Comparison of ENCODE assay signal across 1 cellular context in the genomic region with DNA sequence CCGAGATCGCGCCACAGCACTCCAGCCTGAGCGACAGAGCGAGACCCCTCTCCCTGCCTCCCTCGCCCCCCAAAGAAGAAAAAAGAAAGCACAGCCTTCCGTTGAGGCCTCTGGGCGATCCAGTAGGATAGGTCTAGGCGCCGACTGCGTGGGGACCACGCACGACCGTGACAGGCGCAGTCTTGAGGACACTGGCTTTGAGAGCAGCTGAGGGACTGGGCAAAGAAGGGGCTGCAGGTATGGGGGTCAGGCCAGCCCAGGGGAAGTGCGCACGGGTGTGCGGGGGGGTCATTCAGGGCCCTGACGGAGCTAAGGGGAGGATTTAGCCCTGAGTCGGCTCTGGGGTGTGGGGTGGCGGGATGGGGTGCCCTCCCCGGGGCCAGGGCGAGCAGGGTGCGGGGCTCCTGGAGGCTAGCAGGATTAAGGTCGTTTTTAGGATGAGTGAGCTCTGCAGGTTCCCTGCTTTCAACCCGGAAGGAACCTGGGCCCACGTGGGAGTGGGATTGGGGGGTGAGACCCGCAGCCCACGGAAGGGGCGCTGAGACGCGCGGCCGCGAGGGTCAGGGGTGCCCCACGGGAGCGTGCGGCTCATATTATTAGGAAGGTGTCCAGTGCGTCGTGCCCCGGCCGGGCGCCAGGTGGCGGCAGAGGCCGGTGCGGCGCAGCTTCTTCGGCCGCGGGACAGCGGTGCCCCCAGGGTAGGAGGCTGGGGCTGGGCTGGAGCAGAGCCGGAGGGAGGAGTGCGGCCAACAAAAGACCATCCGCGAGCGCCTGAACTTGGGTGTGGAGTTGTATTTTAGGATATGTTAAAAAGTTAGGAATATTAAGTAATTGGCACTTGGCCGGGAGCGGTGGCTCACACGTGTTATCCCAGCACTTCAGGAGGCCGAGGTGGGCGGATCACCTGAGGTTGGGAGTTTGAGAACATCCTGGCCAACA.
TF ChIP-seq lines count a peak whose summit lies in the region.

No MANE protein-coding gene starts in this region.

TF ChIP-seq in K562, 482 proteins besides CTCF, POLR2A, EP300 and RAD21:
- TF ChIP-seq SMC3 (conservative IDR thresholded peaks at IDR 0.05; ENCODE audit: insufficient read depth, low read depth, low read length) (peak; percentile 50; the same call in 1 of the 2 replicates), MAZ (CRISPR knock-in tag; conservative IDR thresholded peaks at IDR 0.05 in 1 of 2, IDR thresholded peaks at IDR 0.05 in 1 of 2) (peak in 1 of 2 experiments; percentile 31; a peak in 1 of 4 replicates), KHSRP (IDR thresholded peaks at IDR 0.05) (no peak), CTBP1 (IDR thresholded peaks at IDR 0.05; ENCODE audit: borderline replicate concordance) (no peak), STAG1 (CRISPR knock-in tag; IDR thresholded peaks at IDR 0.05; ENCODE audit: borderline replicate concordance) (peak; percentile 56; the same call in 1 of the 2 replicates), CEBPG (CRISPR knock-in tag; IDR thresholded peaks at IDR 0.05) (no peak), CEBPG (tag; conservative IDR thresholded peaks at IDR 0.05 in 1 of 2, IDR thresholded peaks at IDR 0.05 in 1 of 2) (no peak), SLC30A9 (CRISPR knock-in tag; IDR thresholded peaks at IDR 0.05) (no peak), SAFB (IDR thresholded peaks at IDR 0.05; ENCODE audit: borderline replicate concordance, low read depth, low read length) (peak; percentile 77; the same call in 1 of the 2 replicates), SOX6 (IDR thresholded peaks at IDR 0.05) (no peak)
